In the genomic region with DNA sequence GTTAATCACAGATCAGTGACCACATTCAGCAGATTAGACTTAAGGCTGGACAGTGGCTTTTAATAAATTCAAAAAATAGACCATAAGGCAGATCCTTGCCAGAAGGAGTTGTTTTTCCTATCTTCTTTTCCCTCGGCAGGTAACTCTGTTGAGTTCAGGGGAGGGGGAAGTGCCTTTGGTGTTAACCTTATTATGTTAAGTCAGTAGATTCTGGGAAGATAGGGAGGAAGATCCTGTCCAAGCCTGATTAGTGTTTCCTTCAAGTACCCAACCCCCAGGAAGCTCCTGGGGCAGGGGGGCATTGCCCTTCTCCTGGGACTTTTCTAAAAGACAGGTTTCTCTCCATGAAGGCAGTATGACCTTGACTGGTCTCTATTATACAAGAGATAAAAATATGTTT, we compare ENCODE assay signal across 7 cellular contexts.
"Had no signal": no experiment of that assay in that cellular context is flagged by ENCODE, and none has a peak within 500 bp of the region (broad histone marks: within the 10 kb centered on the region; RNA-seq: fewer than 3 reads in every experiment).

No MANE protein-coding gene starts in this region.

- H3K36me3 Mint-ChIP-seq: IgD-negative memory B cell had no signal

- H3K4me3 ChIP-seq: GM23338 had no signal

- H3K4me3 Mint-ChIP-seq: GM23338, H9, IgD-negative memory B cell had no signal

- H3K4me1 Mint-ChIP-seq: H9, IgD-negative memory B cell had no signal

- H3K9me3 Mint-ChIP-seq: GM23338, IgD-negative memory B cell had no signal

- H3K27ac ChIP-seq: HL-60 had no signal

- ATAC-seq: HepG2 had no signal

- DNase-seq: H9, HCEC 1CT, KBM-7 had no signal

- H3K27ac Mint-ChIP-seq: GM23338, H9, IgD-negative memory B cell had no signal
